In the genomic region with DNA sequence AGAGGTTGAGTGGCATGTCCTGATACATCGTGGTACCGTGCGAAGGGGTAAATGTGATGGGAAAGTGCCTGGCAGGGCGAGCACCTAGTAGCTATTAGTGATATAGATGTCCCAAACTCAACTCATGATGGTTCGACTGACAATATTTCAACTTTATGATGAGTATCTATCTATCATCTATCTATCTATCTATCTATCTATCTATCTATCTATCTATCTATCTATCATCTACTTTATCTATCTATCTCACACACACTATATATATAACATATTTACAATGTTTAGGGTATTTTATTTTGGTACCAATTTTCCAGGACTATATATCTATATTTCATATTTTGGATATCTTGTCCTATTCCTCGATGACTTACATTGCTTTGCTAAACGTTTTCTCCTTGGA, we compare ENCODE assay signal across 20 cellular contexts. TPM values are rescaled to one million over a fixed set of nuclear protein-coding genes. Genes with fewer than 3 reads are reported as not detected.
DNase-seq lines count a peak whose midpoint lies in the region; ATAC-seq and TF ChIP-seq lines count a peak whose summit lies in the region.
"Had no signal": no experiment of that assay in that cellular context is flagged by ENCODE, and none has a peak within 500 bp of the region (broad histone marks: within the 10 kb centered on the region; RNA-seq: fewer than 3 reads in every experiment).

No MANE protein-coding gene starts in this region.

- no peaks in the 10 kb centered on the region for H3K27me3 ChIP-seq in suprapubic skin
- no peaks in the 10 kb centered on the region for H3K27me3 ChIP-seq in effector memory CD4-positive, alpha-beta T cell (replicated peaks; ENCODE audit: control insufficient read depth, insufficient read depth, low read length, poor library complexity, severe bottlenecking)

- H3K9me3 Mint-ChIP-seq in activated B cell treated with CpG ODN at 0.5 μM for 24 hours: no peaks in the 10 kb centered on the region
- no peaks in the 10 kb centered on the region for H3K9me3 Mint-ChIP-seq in central memory CD8-positive, alpha-beta T cell
- no peaks in the 10 kb centered on the region for H3K9me3 Mint-ChIP-seq in natural killer cell treated with Interleukin-12 subunit alpha and Interleukin-12 subunit beta and Interleukin-15 and Interleukin-18, amount 100 ng/mL, for 72 hours
- H3K9me3 Mint-ChIP-seq: CD4-positive, CD25-positive, alpha-beta regulatory T cell had no signal

- ATAC-seq in activated B cell treated with CpG ODN at 0.5 μM for 24 hours (ENCODE audit: low read depth) (no peak), GM19467 (IDR thresholded peaks at IDR 0.05; ENCODE audit: unreplicated experiment) (no peak)
- no peak for ATAC-seq in central memory CD8-positive, alpha-beta T cell (replicated peaks; ENCODE audit: extremely low read depth, poor library complexity, severe bottlenecking)
- no peak for ATAC-seq in natural killer cell treated with Interleukin-12 subunit alpha and Interleukin-12 subunit beta and Interleukin-15 and Interleukin-18, amount 100 ng/mL, for 72 hours
- ATAC-seq: A549 had no signal

- H3K27ac ChIP-seq in suprapubic skin: no peak overlapping the region
- no peak overlapping the region for H3K27ac ChIP-seq in effector memory CD4-positive, alpha-beta T cell (ENCODE audit: insufficient read depth, low read length, poor library complexity, severe bottlenecking)

- H3K4me3 Mint-ChIP-seq in activated B cell treated with CpG ODN at 0.5 μM for 24 hours: peak overlapping the region; percentile 68
- H3K4me3 Mint-ChIP-seq in central memory CD8-positive, alpha-beta T cell: no peak overlapping the region
- H3K4me3 Mint-ChIP-seq in natural killer cell treated with Interleukin-12 subunit alpha and Interleukin-12 subunit beta and Interleukin-15 and Interleukin-18, amount 100 ng/mL, for 72 hours: no peak overlapping the region
- H3K4me3 Mint-ChIP-seq: CD4-positive, CD25-positive, alpha-beta regulatory T cell had no signal

- no peak for TF ChIP-seq POLR2A in suprapubic skin (IDR thresholded peaks at IDR 0.05)

- peaks cover 18% of the 10 kb centered on the region for H3K4me1 ChIP-seq in suprapubic skin
- no peaks in the 10 kb centered on the region for H3K4me1 ChIP-seq in effector memory CD4-positive, alpha-beta T cell (ENCODE audit: control insufficient read depth, insufficient read depth, low read length, poor library complexity, severe bottlenecking)

- DNase-seq in GM12865 (ENCODE audit: low read depth) (no peak), activated B cell treated with CpG ODN at 0.5 μM for 24 hours (no peak), suprapubic skin (ENCODE audit: low spot score in 2 of 2) (no peak), germinal center (ENCODE audit: low spot score) (no peak)
- DNase-seq in central memory CD8-positive, alpha-beta T cell (ENCODE audit: low spot score in 2 of 2): no peak
- DNase-seq in natural killer cell treated with Interleukin-12 subunit alpha and Interleukin-12 subunit beta and Interleukin-15 and Interleukin-18, amount 100 ng/mL, for 72 hours (ENCODE audit: low spot score): no peak
- DNase-seq in effector memory CD4-positive, alpha-beta T cell: no peak
- DNase-seq: CD4-positive, CD25-positive, alpha-beta regulatory T cell; COR-L47; DMS79 treated with DMSO at 0.1 percent for 48 hours; IMR-90; Kasumi-1; NCI-H1417; NCI-H1694 treated with DMSO at 0.1 percent for 48 hours; NCI-H446; Right ventricle myocardium superior had no signal

- H3K27ac Mint-ChIP-seq in activated B cell treated with CpG ODN at 0.5 μM for 24 hours: peak overlapping the region; percentile 85
- peak overlapping the region; percentile 68 for H3K27ac Mint-ChIP-seq in central memory CD8-positive, alpha-beta T cell (ENCODE audit: low read depth)
- peak overlapping the region; percentile 58 to 69 for H3K27ac Mint-ChIP-seq in natural killer cell treated with Interleukin-12 subunit alpha and Interleukin-12 subunit beta and Interleukin-15 and Interleukin-18, amount 100 ng/mL, for 72 hours

- CTCF ChIA-PET in activated B cell treated with CpG ODN at 0.5 μM for 24 hours (lab: Charles Lee): interaction anchor here (0.9 kb wide), 1 partner anchor 9 kb away, joined by 3 read pairs; no protein-coding TSS in a partner anchor

- H3K27me3 Mint-ChIP-seq in activated B cell treated with CpG ODN at 0.5 μM for 24 hours: no peaks in the 10 kb centered on the region
- H3K27me3 Mint-ChIP-seq in central memory CD8-positive, alpha-beta T cell: no peaks in the 10 kb centered on the region
- no peaks in the 10 kb centered on the region for H3K27me3 Mint-ChIP-seq in natural killer cell treated with Interleukin-12 subunit alpha and Interleukin-12 subunit beta and Interleukin-15 and Interleukin-18, amount 100 ng/mL, for 72 hours
- H3K27me3 Mint-ChIP-seq: CD4-positive, CD25-positive, alpha-beta regulatory T cell had no signal

- WGBS in suprapubic skin: 89% methylated on average over 7 of the region's 7 CpGs

- intact Hi-C loops in activated B cell treated with CpG ODN at 0.5 μM for 24 hours (cut with micrococcal nuclease): loop anchor here (1.0 to 10.0 kb wide), 2 partner anchors 150 to 198 kb away; no protein-coding TSS in a partner anchor

- H3K4me1 Mint-ChIP-seq in activated B cell treated with CpG ODN at 0.5 μM for 24 hours: peaks cover 26% of the 10 kb centered on the region
- peaks cover 13% of the 10 kb centered on the region for H3K4me1 Mint-ChIP-seq in central memory CD8-positive, alpha-beta T cell
- peaks cover 22 to 24% of the 10 kb centered on the region in 2 donors for H3K4me1 Mint-ChIP-seq in natural killer cell treated with Interleukin-12 subunit alpha and Interleukin-12 subunit beta and Interleukin-15 and Interleukin-18, amount 100 ng/mL, for 72 hours (ENCODE audit: low read depth in 2 of 2)

- no peaks in the 10 kb centered on the region for H3K36me3 Mint-ChIP-seq in activated B cell treated with CpG ODN at 0.5 μM for 24 hours (ENCODE audit: low read depth)
- H3K36me3 Mint-ChIP-seq in central memory CD8-positive, alpha-beta T cell (ENCODE audit: insufficient read depth): no peaks in the 10 kb centered on the region
- no peaks in the 10 kb centered on the region for H3K36me3 Mint-ChIP-seq in natural killer cell treated with Interleukin-12 subunit alpha and Interleukin-12 subunit beta and Interleukin-15 and Interleukin-18, amount 100 ng/mL, for 72 hours
- H3K36me3 Mint-ChIP-seq: CD4-positive, CD25-positive, alpha-beta regulatory T cell had no signal

- TF ChIP-seq CTCF in GM12865 (IDR thresholded peaks at IDR 0.05; ENCODE audit: insufficient read depth, low read depth, low read length, missing control alignments): no peak
- no peak for TF ChIP-seq CTCF in activated B cell treated with CpG ODN at 0.5 μM for 24 hours (IDR thresholded peaks at IDR 0.05)
- TF ChIP-seq CTCF in suprapubic skin (IDR thresholded peaks at IDR 0.05): no peak

- POLR2A ChIA-PET in activated B cell treated with CpG ODN at 0.5 μM for 24 hours (lab: Charles Lee): no interaction called here

- H3K36me3 ChIP-seq in suprapubic skin: no peaks in the 10 kb centered on the region
- H3K36me3 ChIP-seq in effector memory CD4-positive, alpha-beta T cell (ENCODE audit: control insufficient read depth, insufficient read depth, low read length): no peaks in the 10 kb centered on the region

- TF ChIP-seq EP300 in suprapubic skin (IDR thresholded peaks at IDR 0.05): no peak

- H3K4me3 ChIP-seq in GM12865 (ENCODE audit: low read depth, low read length) (peak overlapping the region; percentile 50), suprapubic skin (no peak overlapping the region)
- H3K4me3 ChIP-seq in effector memory CD4-positive, alpha-beta T cell (ENCODE audit: insufficient read depth, low read depth, low read length, poor library complexity, severe bottlenecking): no peak overlapping the region
- H3K4me3 ChIP-seq: A549 had no signal

- no peaks in the 10 kb centered on the region for H3K9me3 ChIP-seq in suprapubic skin
- H3K9me3 ChIP-seq in effector memory CD4-positive, alpha-beta T cell (ENCODE audit: control insufficient read depth, low read length): no peaks in the 10 kb centered on the region
- H3K9me3 ChIP-seq: A549 had no signal

RNA-seq across cellular contexts. Expression of gene BCAS1, which starts 5.5 kb away (rescaled TPM):
- 1.3 and 1.7 TPM in 2 replicates for total RNA-seq in activated B cell treated with CpG ODN at 0.5 μM for 24 hours
- total RNA-seq in natural killer cell treated with Interleukin-12 subunit alpha and Interleukin-12 subunit beta and Interleukin-15 and Interleukin-18, amount 100 ng/mL, for 72 hours: under 1 TPM; 0.10 to 0.11 TPM
- total RNA-seq in suprapubic skin: 1 to 10 TPM; 1.7 to 3.4 (median 2.1) TPM
- total RNA-seq: MCF 10A, Right ventricle myocardium superior, RPMI7951 had no signal
